In genomic region chr11:90095230-90095924, GRCh38 we compare ENCODE assay signal across 5 cellular contexts. TPM values are rescaled to one million over a fixed set of nuclear protein-coding genes. Genes with fewer than 3 reads are reported as not detected.
"Had no signal": no experiment of that assay in that cellular context is flagged by ENCODE, and none has a peak within 500 bp of the region (broad histone marks: within the 10 kb centered on the region; RNA-seq: fewer than 3 reads in every experiment).

No MANE protein-coding gene starts in this region.

RNA-seq across cellular contexts. Expression of gene UBTFL1, which starts 9.6 kb away (rescaled TPM):
- total RNA-seq: HepG2, HT-29, HT1080, IMR-90 had no signal
- polyA plus RNA-seq: HepG2, IgD-negative memory B cell, IMR-90 had no signal

RNA-seq across cellular contexts. Expression of gene NAALAD2, which starts 39.1 kb away (rescaled TPM):
- total RNA-seq: HT-29 had no signal
- polyA plus RNA-seq: IgD-negative memory B cell had no signal
